Comparison of ENCODE assay signal across 1 cellular context in the genomic region with DNA sequence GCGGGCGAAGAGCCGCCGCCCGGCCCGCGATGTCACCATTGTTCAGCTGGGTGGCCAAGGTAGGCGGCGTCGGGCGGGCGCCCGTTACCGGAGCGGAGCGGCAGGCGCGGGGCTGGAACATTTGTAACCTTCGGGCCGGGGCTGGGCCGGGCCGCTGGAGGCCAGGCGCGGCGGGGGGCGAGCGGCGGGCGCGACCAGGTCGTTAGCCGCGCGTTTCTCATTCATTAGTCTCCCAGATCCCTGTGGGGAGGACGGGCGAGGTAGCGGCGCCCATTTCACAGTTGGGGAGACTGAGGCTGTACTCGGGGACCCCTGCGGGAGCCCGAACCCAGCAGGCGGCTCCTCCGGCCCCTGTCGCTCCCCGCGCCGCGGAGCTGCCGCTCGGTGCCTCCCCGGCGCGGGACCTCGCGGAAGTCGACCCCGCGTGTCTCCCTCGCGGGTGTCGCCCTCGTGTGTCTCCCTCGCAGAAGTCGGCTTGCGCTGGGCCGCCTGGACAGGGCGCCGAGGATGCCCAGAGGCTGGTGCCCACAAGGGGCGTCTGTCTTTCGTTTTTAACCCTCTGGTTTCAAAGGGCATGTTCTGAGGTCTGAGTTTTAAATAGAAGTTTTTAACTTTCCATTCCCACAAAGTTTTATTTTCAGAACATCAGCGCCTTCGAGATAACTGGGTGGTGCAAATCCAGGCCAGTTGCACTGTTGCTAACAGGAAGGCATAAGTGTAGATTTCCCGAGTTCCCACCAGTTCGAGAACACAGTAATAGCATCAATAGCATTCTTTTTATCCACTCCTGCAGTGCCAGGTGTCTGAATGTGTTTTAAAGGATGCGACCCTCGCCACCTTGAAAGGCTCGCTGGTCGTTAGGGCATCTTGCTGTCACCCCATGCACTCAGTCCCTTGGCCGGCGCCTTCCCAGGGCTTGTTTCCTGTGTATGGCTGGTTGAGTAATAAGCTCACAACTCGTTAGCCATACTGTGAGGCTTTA.
A peak's percentile ranks its signal among the peaks of the same experiment; 100 is the strongest.
TF ChIP-seq lines count a peak whose summit lies in the region.

No MANE protein-coding gene starts in this region.

TF ChIP-seq in K562, 482 proteins besides CTCF, POLR2A, EP300 and RAD21 (continued from another document and continues in another):
- TF ChIP-seq, protein P1, sequence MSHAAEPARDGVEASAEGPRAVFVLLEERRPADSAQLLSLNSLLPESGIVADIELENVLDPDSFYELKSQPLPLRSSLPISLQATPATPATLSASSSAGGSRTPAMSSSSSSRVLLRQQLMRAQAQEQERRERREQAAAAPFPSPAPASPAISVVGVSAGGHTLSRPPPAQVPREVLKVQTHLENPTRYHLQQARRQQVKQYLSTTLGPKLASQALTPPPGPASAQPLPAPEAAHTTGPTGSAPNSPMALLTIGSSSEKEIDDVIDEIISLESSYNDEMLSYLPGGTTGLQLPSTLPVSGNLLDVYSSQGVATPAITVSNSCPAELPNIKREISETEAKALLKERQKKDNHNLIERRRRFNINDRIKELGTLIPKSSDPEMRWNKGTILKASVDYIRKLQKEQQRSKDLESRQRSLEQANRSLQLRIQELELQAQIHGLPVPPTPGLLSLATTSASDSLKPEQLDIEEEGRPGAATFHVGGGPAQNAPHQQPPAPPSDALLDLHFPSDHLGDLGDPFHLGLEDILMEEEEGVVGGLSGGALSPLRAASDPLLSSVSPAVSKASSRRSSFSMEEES (CRISPR knock-in tag; IDR thresholded peaks at IDR 0.05) = no peak
- TF ChIP-seq, protein P2, sequence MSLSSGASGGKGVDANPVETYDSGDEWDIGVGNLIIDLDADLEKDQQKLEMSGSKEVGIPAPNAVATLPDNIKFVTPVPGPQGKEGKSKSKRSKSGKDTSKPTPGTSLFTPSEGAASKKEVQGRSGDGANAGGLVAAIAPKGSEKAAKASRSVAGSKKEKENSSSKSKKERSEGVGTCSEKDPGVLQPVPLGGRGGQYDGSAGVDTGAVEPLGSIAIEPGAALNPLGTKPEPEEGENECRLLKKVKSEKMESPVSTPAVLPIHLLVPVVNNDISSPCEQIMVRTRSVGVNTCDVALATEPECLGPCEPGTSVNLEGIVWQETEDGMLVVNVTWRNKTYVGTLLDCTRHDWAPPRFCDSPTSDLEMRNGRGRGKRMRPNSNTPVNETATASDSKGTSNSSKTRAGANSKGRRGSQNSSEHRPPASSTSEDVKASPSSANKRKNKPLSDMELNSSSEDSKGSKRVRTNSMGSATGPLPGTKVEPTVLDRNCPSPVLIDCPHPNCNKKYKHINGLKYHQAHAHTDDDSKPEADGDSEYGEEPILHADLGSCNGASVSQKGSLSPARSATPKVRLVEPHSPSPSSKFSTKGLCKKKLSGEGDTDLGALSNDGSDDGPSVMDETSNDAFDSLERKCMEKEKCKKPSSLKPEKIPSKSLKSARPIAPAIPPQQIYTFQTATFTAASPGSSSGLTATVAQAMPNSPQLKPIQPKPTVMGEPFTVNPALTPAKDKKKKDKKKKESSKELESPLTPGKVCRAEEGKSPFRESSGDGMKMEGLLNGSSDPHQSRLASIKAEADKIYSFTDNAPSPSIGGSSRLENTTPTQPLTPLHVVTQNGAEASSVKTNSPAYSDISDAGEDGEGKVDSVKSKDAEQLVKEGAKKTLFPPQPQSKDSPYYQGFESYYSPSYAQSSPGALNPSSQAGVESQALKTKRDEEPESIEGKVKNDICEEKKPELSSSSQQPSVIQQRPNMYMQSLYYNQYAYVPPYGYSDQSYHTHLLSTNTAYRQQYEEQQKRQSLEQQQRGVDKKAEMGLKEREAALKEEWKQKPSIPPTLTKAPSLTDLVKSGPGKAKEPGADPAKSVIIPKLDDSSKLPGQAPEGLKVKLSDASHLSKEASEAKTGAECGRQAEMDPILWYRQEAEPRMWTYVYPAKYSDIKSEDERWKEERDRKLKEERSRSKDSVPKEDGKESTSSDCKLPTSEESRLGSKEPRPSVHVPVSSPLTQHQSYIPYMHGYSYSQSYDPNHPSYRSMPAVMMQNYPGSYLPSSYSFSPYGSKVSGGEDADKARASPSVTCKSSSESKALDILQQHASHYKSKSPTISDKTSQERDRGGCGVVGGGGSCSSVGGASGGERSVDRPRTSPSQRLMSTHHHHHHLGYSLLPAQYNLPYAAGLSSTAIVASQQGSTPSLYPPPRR (CRISPR knock-in tag; IDR thresholded peaks at IDR 0.05; ENCODE audit: borderline replicate concordance) = no peak
- TF ChIP-seq ZNF124 (CRISPR knock-in tag; IDR thresholded peaks at IDR 0.05) (no peak), KDM5B (IDR thresholded peaks at IDR 0.05; ENCODE audit: insufficient replicate concordance, low read depth, low read length) (no peak), MAZ (CRISPR knock-in tag; conservative IDR thresholded peaks at IDR 0.05 in 1 of 2, IDR thresholded peaks at IDR 0.05 in 1 of 2) (peak in 1 of 2 experiments; percentile 45; a peak in 2 of 4 replicates), ZNF3 (CRISPR knock-in tag; IDR thresholded peaks at IDR 0.05) (no peak), POLR2G (IDR thresholded peaks at IDR 0.05; ENCODE audit: low read depth, low read length) (peak; percentile 65), FOSL1 (tag; conservative IDR thresholded peaks at IDR 0.05) (no peak), KDM2B (CRISPR knock-in tag; IDR thresholded peaks at IDR 0.05) (no peak; the same call in 1 of the 2 replicates), SRSF9 (IDR thresholded peaks at IDR 0.05; ENCODE audit: borderline replicate concordance, low read depth, low read length) (no peak), CHD4 (IDR thresholded peaks at IDR 0.05; ENCODE audit: insufficient read depth, insufficient replicate concordance, low read depth, low read length, poor library complexity, severe bottlenecking) (no peak), RHOXF2B (CRISPR knock-in tag; conservative IDR thresholded peaks at IDR 0.05) (no peak), HDAC1 (IDR thresholded peaks at IDR 0.05) (no peak), NR3C1 (CRISPR knock-in tag; IDR thresholded peaks at IDR 0.05) (peak; percentile 75), ELF2 (CRISPR knock-in tag; IDR thresholded peaks at IDR 0.05) (no peak), FOXP1 (CRISPR knock-in tag; IDR thresholded peaks at IDR 0.05) (peak; percentile 88; the same call in 1 of the 2 replicates), CBX1 (IDR thresholded peaks at IDR 0.05; ENCODE audit: low read depth) (no peak), FOXO4 (CRISPR knock-in tag; IDR thresholded peaks at IDR 0.05) (no peak), JUN (IDR thresholded peaks at IDR 0.05; ENCODE audit: borderline replicate concordance, low read depth, low read length) (no peak), JUN (CRISPR knock-in tag; IDR thresholded peaks at IDR 0.05; ENCODE audit: borderline replicate concordance) (0 out of 2 replicates have a peak, but pooled peaks have one; percentile 39), TEAD4 (IDR thresholded peaks at IDR 0.05; ENCODE audit: low read length) (no peak), TEAD4 (CRISPR knock-in tag; IDR thresholded peaks at IDR 0.05; ENCODE audit: borderline replicate concordance) (no peak), SMAD4 (CRISPR knock-in tag; conservative IDR thresholded peaks at IDR 0.05) (peak; percentile 42; the same call in 1 of the 2 replicates), L3MBTL2 (IDR thresholded peaks at IDR 0.05) (peak; percentile 92), E2F3 (CRISPR knock-in tag; IDR thresholded peaks at IDR 0.05) (no peak), STAG1 (CRISPR knock-in tag; IDR thresholded peaks at IDR 0.05; ENCODE audit: borderline replicate concordance) (peak; percentile 38; the same call in 1 of the 2 replicates), PURB (CRISPR knock-in tag; IDR thresholded peaks at IDR 0.05; ENCODE audit: low read depth) (no peak), ZKSCAN3 (CRISPR knock-in tag; IDR thresholded peaks at IDR 0.05) (no peak), ARID2 (IDR thresholded peaks at IDR 0.05) (no peak), PCBP1 (IDR thresholded peaks at IDR 0.05; ENCODE audit: low read depth, low read length, poor library complexity, severe bottlenecking) (peak; percentile 47), RBM22 (IDR thresholded peaks at IDR 0.05; ENCODE audit: low read depth, low read length, poor library complexity, severe bottlenecking) (no peak), ZNF23 (CRISPR knock-in tag; IDR thresholded peaks at IDR 0.05) (no peak), PYGO2 (tag; IDR thresholded peaks at IDR 0.05) (no peak), MXI1 (IDR thresholded peaks at IDR 0.05; ENCODE audit: low read depth, low read length) (no peak), ZC3H4 (CRISPR knock-in tag; IDR thresholded peaks at IDR 0.05; ENCODE audit: borderline replicate concordance) (no peak), CBFA2T2 (conservative IDR thresholded peaks at IDR 0.05) (no peak), NEUROD1 (IDR thresholded peaks at IDR 0.05; ENCODE audit: borderline replicate concordance, low read depth, low read length, partially characterized antibody) (no peak), TAF1 (IDR thresholded peaks at IDR 0.05; ENCODE audit: control insufficient read depth, extremely low read depth, insufficient read depth, low read length, severe bottlenecking) (no peak), CBFA2T3 (IDR thresholded peaks at IDR 0.05) (no peak)
- TF ChIP-seq, protein P3, sequence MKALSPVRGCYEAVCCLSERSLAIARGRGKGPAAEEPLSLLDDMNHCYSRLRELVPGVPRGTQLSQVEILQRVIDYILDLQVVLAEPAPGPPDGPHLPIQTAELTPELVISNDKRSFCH (CRISPR knock-in tag; IDR thresholded peaks at IDR 0.05) = no peak
- TF ChIP-seq, protein P3 (tag; IDR thresholded peaks at IDR 0.05) = no peak
- TF ChIP-seq, protein P4, sequence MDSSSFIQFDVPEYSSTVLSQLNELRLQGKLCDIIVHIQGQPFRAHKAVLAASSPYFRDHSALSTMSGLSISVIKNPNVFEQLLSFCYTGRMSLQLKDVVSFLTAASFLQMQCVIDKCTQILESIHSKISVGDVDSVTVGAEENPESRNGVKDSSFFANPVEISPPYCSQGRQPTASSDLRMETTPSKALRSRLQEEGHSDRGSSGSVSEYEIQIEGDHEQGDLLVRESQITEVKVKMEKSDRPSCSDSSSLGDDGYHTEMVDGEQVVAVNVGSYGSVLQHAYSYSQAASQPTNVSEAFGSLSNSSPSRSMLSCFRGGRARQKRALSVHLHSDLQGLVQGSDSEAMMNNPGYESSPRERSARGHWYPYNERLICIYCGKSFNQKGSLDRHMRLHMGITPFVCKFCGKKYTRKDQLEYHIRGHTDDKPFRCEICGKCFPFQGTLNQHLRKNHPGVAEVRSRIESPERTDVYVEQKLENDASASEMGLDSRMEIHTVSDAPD (CRISPR knock-in tag; IDR thresholded peaks at IDR 0.05) = no peak
- TF ChIP-seq, protein P5, sequence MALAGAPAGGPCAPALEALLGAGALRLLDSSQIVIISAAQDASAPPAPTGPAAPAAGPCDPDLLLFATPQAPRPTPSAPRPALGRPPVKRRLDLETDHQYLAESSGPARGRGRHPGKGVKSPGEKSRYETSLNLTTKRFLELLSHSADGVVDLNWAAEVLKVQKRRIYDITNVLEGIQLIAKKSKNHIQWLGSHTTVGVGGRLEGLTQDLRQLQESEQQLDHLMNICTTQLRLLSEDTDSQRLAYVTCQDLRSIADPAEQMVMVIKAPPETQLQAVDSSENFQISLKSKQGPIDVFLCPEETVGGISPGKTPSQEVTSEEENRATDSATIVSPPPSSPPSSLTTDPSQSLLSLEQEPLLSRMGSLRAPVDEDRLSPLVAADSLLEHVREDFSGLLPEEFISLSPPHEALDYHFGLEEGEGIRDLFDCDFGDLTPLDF (CRISPR knock-in tag; IDR thresholded peaks at IDR 0.05) = peak; percentile 57; the same call in 1 of the 2 replicates
- TF ChIP-seq, protein P6, sequence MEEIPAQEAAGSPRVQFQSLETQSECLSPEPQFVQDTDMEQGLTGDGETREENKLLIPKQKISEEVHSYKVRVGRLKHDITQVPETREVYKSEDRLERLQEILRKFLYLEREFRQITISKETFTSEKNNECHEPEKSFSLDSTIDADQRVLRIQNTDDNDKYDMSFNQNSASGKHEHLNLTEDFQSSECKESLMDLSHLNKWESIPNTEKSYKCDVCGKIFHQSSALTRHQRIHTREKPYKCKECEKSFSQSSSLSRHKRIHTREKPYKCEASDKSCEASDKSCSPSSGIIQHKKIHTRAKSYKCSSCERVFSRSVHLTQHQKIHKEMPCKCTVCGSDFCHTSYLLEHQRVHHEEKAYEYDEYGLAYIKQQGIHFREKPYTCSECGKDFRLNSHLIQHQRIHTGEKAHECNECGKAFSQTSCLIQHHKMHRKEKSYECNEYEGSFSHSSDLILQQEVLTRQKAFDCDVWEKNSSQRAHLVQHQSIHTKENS (CRISPR knock-in tag; IDR thresholded peaks at IDR 0.05) = no peak
- TF ChIP-seq, protein P7, sequence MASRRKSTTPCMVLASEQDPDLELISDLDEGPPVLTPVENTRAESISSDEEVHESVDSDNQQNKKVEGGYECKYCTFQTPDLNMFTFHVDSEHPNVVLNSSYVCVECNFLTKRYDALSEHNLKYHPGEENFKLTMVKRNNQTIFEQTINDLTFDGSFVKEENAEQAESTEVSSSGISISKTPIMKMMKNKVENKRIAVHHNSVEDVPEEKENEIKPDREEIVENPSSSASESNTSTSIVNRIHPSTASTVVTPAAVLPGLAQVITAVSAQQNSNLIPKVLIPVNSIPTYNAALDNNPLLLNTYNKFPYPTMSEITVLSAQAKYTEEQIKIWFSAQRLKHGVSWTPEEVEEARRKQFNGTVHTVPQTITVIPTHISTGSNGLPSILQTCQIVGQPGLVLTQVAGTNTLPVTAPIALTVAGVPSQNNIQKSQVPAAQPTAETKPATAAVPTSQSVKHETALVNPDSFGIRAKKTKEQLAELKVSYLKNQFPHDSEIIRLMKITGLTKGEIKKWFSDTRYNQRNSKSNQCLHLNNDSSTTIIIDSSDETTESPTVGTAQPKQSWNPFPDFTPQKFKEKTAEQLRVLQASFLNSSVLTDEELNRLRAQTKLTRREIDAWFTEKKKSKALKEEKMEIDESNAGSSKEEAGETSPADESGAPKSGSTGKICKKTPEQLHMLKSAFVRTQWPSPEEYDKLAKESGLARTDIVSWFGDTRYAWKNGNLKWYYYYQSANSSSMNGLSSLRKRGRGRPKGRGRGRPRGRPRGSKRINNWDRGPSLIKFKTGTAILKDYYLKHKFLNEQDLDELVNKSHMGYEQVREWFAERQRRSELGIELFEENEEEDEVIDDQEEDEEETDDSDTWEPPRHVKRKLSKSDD (conservative IDR thresholded peaks at IDR 0.05; ENCODE audit: low read length) = no peak
